In the genomic region with DNA sequence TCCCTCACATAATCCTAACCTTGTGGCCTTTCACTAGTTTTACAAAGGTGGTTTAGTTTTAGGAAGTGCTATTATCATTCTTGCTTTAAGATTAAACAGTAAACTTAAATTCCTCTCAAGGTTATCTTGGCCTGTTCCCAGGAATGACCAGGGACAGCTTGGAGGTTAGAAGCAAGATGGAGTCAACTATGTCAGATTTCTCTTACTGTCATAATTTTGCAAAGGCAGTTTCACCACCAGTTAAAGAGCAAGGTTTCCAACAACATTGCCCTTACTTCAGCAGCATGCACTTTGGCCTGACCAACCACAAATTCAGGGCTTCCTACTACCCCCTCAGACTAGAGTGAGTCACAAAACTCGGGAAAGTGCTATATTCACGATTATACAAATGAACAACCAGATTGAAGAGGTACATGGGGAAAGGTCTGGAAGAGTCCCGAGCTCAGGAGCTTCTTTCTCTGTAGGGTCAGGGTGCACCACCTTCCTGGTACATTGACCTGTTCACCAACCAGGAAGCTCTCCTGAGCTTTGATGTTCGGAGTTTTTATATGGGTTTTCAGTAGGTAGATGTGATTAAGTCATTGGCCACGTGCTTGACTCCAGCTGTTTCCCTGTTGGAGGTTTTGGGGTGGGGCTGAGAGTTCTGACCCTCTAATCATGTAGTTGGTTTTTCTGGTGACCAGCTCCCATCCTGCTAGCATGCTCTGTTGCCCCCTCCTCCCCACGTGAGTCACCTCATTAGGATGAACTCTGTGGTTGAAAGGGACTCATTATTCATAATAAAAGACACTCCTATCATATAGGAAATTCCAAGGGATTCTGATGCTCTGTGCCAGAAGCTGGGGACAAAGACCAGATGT, we compare ENCODE assay signal across 13 cellular contexts. TPM values are rescaled to one million over a fixed set of nuclear protein-coding genes. Genes with fewer than 3 reads are reported as not detected.
DNase-seq lines count a peak whose midpoint lies in the region.
"Had no signal": no experiment of that assay in that cellular context is flagged by ENCODE, and none has a peak within 500 bp of the region (broad histone marks: within the 10 kb centered on the region; RNA-seq: fewer than 3 reads in every experiment).

No MANE protein-coding gene starts in this region.

- DNase-seq in AG08396 (ENCODE audit: low spot score) (peak; percentile 73), HT-29 (ENCODE audit: low spot score) (peak; percentile 68), astrocyte of the hippocampus (ENCODE audit: low read depth, low spot score) (peak; percentile 69), kidney glomerular epithelial cell (lab: John Stamatoyannopoulos, UW) (peak; percentile 76), hippocampal formation (lab: John Stamatoyannopoulos, UW) (no peak), HUDEP-2 (lab: John Stamatoyannopoulos, UW; ENCODE audit: unreplicated experiment in 76 of 76) (no peak), middle frontal gyrus (ENCODE audit: extremely low spot score, low spot score) (no peak)
- no peak for DNase-seq in stimulated activated CD4-positive, alpha-beta T cell treated with anti-CD3 and anti-CD28 coated beads, Interleukin-2, amount 100 ng/mL, for 48 hours
- DNase-seq: activated T-cell treated with anti-CD3 and anti-CD28 coated beads, Interleukin-2, amount 50 U/mL, for 1 hour; CD4-positive, CD25-positive, alpha-beta regulatory T cell; cerebellar nuclear complex; NCI-H1694; T-helper 9 cell had no signal

RNA-seq across cellular contexts. Expression of a gene that starts 19.4 kb away (rescaled TPM):
- 29.2 and 30.5 TPM in 2 replicates for total RNA-seq in HT-29 (2014; rRNA removed; shearing (Covaris generic))

Comparison
In these comparisons a context has a peak if more than half of its experiments do, and no peak if none do; other contexts are left out.
1. DNase-seq: peak in AG08396 (single experiment), HT-29 (single experiment), astrocyte of the hippocampus (single experiment) and kidney glomerular epithelial cell (single experiment); none in hippocampal formation (0 of 2), HUDEP-2 (0 of 76), middle frontal gyrus (single experiment) and stimulated activated CD4-positive, alpha-beta T cell treated with anti-CD3 and anti-CD28 coated beads, Interleukin-2, amount 100 ng/mL, for 48 hours (0 of 2).